Comparison of ENCODE assay signal across 12 cellular contexts in the genomic region with DNA sequence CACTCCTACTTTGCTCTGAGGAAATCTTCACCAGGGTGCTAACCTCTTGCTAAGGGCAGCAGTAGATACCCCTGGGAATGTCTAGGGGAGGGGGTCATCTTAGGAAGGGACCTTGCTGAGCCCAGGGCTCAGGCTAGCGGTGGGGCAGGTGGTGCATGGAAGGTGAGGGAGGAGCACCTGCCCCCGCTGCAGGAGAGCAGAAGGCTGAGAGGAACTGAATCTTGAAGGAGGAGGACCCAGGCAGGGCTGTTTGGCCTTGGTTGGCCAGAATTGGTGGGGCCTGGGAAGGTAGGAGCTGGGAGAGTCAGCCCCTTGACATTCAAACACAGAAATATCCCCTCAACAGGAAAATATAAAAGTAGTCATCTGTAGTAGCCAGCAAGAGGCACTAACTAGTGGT. TPM values are rescaled to one million over a fixed set of nuclear protein-coding genes. Genes with fewer than 3 reads are reported as not detected.
DNase-seq lines count a peak whose midpoint lies in the region; ATAC-seq, FAIRE-seq and TF ChIP-seq lines count a peak whose summit lies in the region.
"Had no signal": no experiment of that assay in that cellular context is flagged by ENCODE, and none has a peak within 500 bp of the region (broad histone marks: within the 10 kb centered on the region; RNA-seq: fewer than 3 reads in every experiment).

No MANE protein-coding gene starts in this region.

- 8% methylated on average over 2 of the region's 2 CpGs for WGBS in GM12878 (ENCODE audit: insufficient coverage, insufficient replicate concordance, low lambda C conversion rate, missing lambda C conversion rate)

- no peaks in the 10 kb centered on the region for H4K20me1 ChIP-seq in BLaER1 treated with 17β-estradiol and CSF1 and Interleukin-3, amounts not matched to agents 10 nM and 100 nM
- no peaks in the 10 kb centered on the region for H4K20me1 ChIP-seq in GM12878 (ENCODE audit: control insufficient read depth, insufficient read depth)

- SMC1A ChIA-PET in GM12878 (lab: Charles Lee; ENCODE audit: uncharacterized antibody, unreplicated experiment) = interaction anchor here (0.7 to 9.8 kb wide), 15 partner anchors 9 to 111 kb away, joined by 3 to 124 read pairs (median 3); a partner anchor contains a TSS

- in situ Hi-C loops in GM12878 (cut with MboI) = no loop called here

- intact Hi-C loops in GM12878 (cut with micrococcal nuclease; ENCODE audit: unreplicated experiment) = loop anchor here (5.0 kb wide), 1 partner anchor 105 kb away; a partner anchor contains a TSS

- no TSS peak for BruUV-seq in GM12878 (replicated peaks; lab: Mats Ljungman, UMichigan)

- no peaks in the 10 kb centered on the region for H3K27me3 Mint-ChIP-seq in IgD-negative memory B cell

- peaks cover 63 to 88% (median 74%) of the 10 kb centered on the region in 10 experiments for H3K4me1 ChIP-seq in BLaER1 treated with 17β-estradiol and CSF1 and Interleukin-3, amounts not matched to agents 10 nM and 100 nM
- H3K4me1 ChIP-seq in GM12878 (ENCODE audit: control insufficient read depth, insufficient read depth, low read length) = peaks cover 68% of the 10 kb centered on the region

- POLR2A ChIA-PET in GM12878 (lab: Charles Lee) = interaction anchor here (1.2 to 9.3 kb wide), 5 partner anchors 13 to 279 kb away, joined by 3 to 144 read pairs (median 13); a partner anchor contains a TSS

- no peak for DNase-seq in GM12878 (ENCODE audit: low read depth, low spot score)
- DNase-seq in T1000 (lab: John Stamatoyannopoulos, UW) = no peak
- no peak for DNase-seq in globus pallidus (ENCODE audit: low spot score)
- no peak for DNase-seq in NCI-H446 (lab: John Stamatoyannopoulos, UW)
- DNase-seq: NCI-H2107 had no signal

- peak overlapping the region; percentile 68 to 95 (median 83) for H3K4me3 Mint-ChIP-seq in IgD-negative memory B cell

- H3K79me2 ChIP-seq in GM12878 (ENCODE audit: control insufficient read depth, insufficient read depth, low read length) = no peaks in the 10 kb centered on the region

- ATAC-seq in GM18909 (IDR thresholded peaks at IDR 0.05; ENCODE audit: poor library complexity, unreplicated experiment) (peak; percentile 32), GM12878 (peak; percentile 51), GM19023 (IDR thresholded peaks at IDR 0.05; ENCODE audit: unreplicated experiment) (no peak)

- CTCF ChIA-PET in GM12878 (lab: Yijun Ruan, JAX) = interaction anchor here (0.9 to 10.6 kb wide), 10 partner anchors 10 to 121 kb away, joined by 3 to 195 read pairs (median 4); a partner anchor contains a TSS

- H3K27ac Mint-ChIP-seq in IgD-negative memory B cell = peak overlapping the region; percentile 94 to 99 (median 96)

- H3K27me3 ChIP-seq in BLaER1 treated with 17β-estradiol and CSF1 and Interleukin-3, amounts not matched to agents 10 nM and 100 nM = no peaks in the 10 kb centered on the region
- H3K27me3 ChIP-seq in GM12878 (replicated peaks in 1 of 2; ENCODE audit: control insufficient read depth in 2 of 2, insufficient read depth in 2 of 2, low read length in 1 of 2) = no peaks in the 10 kb centered on the region

- TF ChIP-seq EP300 in GM12878 (IDR thresholded peaks at IDR 0.05; ENCODE audit: borderline replicate concordance in 1 of 2, control insufficient read depth in 1 of 2, low read depth in 2 of 2, low read length in 2 of 2) = no peak; a peak in 1 of 4 replicates

- no peaks in the 10 kb centered on the region for H3K9me3 Mint-ChIP-seq in IgD-negative memory B cell

- no peak for TF ChIP-seq RAD21 in GM12878 (IDR thresholded peaks at IDR 0.05; ENCODE audit: insufficient read depth, low read depth, low read length)

- H3K27ac ChIP-seq in BLaER1 treated with 17β-estradiol and CSF1 and Interleukin-3, amounts not matched to agents 10 nM and 100 nM = peak overlapping the region; percentile 54 to 92 (median 87); a peak in 21 of 22 replicates
- H3K27ac ChIP-seq in GM12878 (ENCODE audit: control insufficient read depth, insufficient read depth) = peak overlapping the region; percentile 93

- H3K4me3 ChIP-seq in BLaER1 treated with 17β-estradiol and CSF1 and Interleukin-3, amounts not matched to agents 10 nM and 100 nM = peak overlapping the region in 9 of 10 experiments; percentile 17 to 59 (median 43); a peak in 14 of 20 replicates
- H3K4me3 ChIP-seq in GM12878 = peak overlapping the region; percentile 62

- H3K4me2 ChIP-seq in BLaER1 treated with 17β-estradiol and CSF1 and Interleukin-3, amounts not matched to agents 10 nM and 100 nM = peak overlapping the region; percentile 72 to 98 (median 94)
- peak overlapping the region; percentile 81 for H3K4me2 ChIP-seq in GM12878 (ENCODE audit: control insufficient read depth, insufficient read depth)

- RAD21 ChIA-PET in GM12878 (lab: Charles Lee; ENCODE audit: unreplicated experiment) = interaction anchor here (1.1 to 3.8 kb wide), 9 partner anchors 9 to 75 kb away, joined by 3 to 56 read pairs (median 6); a partner anchor contains a TSS

- FAIRE-seq in GM12878 (lab: Jason Lieb, UNC) = peak; percentile 13
- FAIRE-seq: colon, urothelium cell line had no signal

- TF ChIP-seq CTCF in GM12878 (IDR thresholded peaks at IDR 0.05 in 2 of 3, conservative IDR thresholded peaks at IDR 0.05 in 1 of 3; ENCODE audit: control insufficient read depth in 2 of 3, extremely low read depth in 1 of 3, insufficient read depth in 1 of 3, low read depth in 3 of 3, low read length in 3 of 3) = no peak

- H2AFZ ChIP-seq in GM12878 (ENCODE audit: control insufficient read depth, low read depth, low read length) = peak overlapping the region; percentile 29

- peak overlapping the region; percentile 46 to 82 (median 77); a peak in 21 of 22 replicates for H3K9ac ChIP-seq in BLaER1 treated with 17β-estradiol and CSF1 and Interleukin-3, amounts not matched to agents 10 nM and 100 nM
- H3K9ac ChIP-seq in GM12878 (ENCODE audit: control insufficient read depth, insufficient read depth, low read length) = peak overlapping the region; percentile 84

- H3K9me3 ChIP-seq in BLaER1 treated with 17β-estradiol and CSF1 and Interleukin-3, amounts not matched to agents 10 nM and 100 nM (replicated peaks in 1 of 11) = no peaks in the 10 kb centered on the region
- no peaks in the 10 kb centered on the region for H3K9me3 ChIP-seq in GM12878 (replicated peaks; ENCODE audit: control insufficient read depth, insufficient read depth, low read length)

- H3K36me3 ChIP-seq in BLaER1 treated with 17β-estradiol and CSF1 and Interleukin-3, amounts not matched to agents 10 nM and 100 nM = no peaks in the 10 kb centered on the region
- H3K36me3 ChIP-seq in GM12878 (ENCODE audit: control insufficient read depth in 2 of 2, insufficient read depth in 2 of 2, low read length in 1 of 2) = no peaks in the 10 kb centered on the region

- H3K4me1 Mint-ChIP-seq in IgD-negative memory B cell = peaks cover 41 to 58% (median 54%) of the 10 kb centered on the region in 3 donors

- TF ChIP-seq POLR2A in GM12878 (IDR thresholded peaks at IDR 0.05; ENCODE audit: low read depth, low read length) = peak; percentile 76

- H3K36me3 Mint-ChIP-seq in IgD-negative memory B cell = no peaks in the 10 kb centered on the region

RNA-seq across cellular contexts. Expression of a gene that starts 7.0 kb away (rescaled TPM):
- not detected for polyA plus RNA-seq in IgD-negative memory B cell
- total RNA-seq in GM12878 (2013; cell fraction: nucleolus; rRNA removed) = 0.39 TPM in 1 of 2 replicates, not detected in the other
- 0.11 and 0.22 TPM in 2 replicates for total RNA-seq in GM12878 (2014; rRNA removed)
- total RNA-seq in GM12878 (2014; rRNA removed; fragmentation: Illumina TruSeq; extraction: Trizol) = not detected in 2 replicates
- total RNA-seq in GM12878 (2021) = 0.16 TPM in 1 of 2 replicates, not detected in the other
- not detected for polyA plus RNA-seq in GM12878 (2011; ENCODE audit: low read depth)
- polyA plus RNA-seq in GM12878 (2011; rRNA removed) = 0.42 TPM in 2 replicates
- 0.96 and 1.0 TPM in 2 replicates for polyA plus RNA-seq in GM12878 (2011; cell fraction: cytosol; rRNA removed)
- polyA plus RNA-seq in GM12878 (2011; cell fraction: nucleus; rRNA removed) = 0.22 and 0.88 TPM in 2 replicates
- 0.12 and 0.22 TPM in 2 replicates for polyA plus RNA-seq in GM12878 (2012)
- not detected in 2 replicates for polyA plus RNA-seq in GM12878 (2014; fragmentation: Illumina TruSeq; extraction: Trizol)
- under 1 TPM in 1 of 2 experiments, not detected in 1; 0.03 TPM for polyA plus RNA-seq in GM12878 (2014; fragmentation: Nextera tagmentation; extraction: Ambion mirVana)
- 0.09 TPM in 1 of 2 replicates, not detected in the other for polyA plus RNA-seq in GM12878 (2014; rRNA removed)
- under 1 TPM in 1 of 2 experiments, not detected in 1; 0.13 TPM for polyA plus RNA-seq in GM12878 (2016; fragmentation: Nextera tagmentation; extraction: Ambion mirVana)
- 0.21 TPM in 1 of 2 replicates, not detected in the other for polyA minus RNA-seq in GM12878 (2011; rRNA and poly(A)+ RNA removed)
- not detected in 2 replicates for polyA minus RNA-seq in GM12878 (2011; cell fraction: cytosol; rRNA and poly(A)+ RNA removed)
- not detected in 2 replicates for polyA minus RNA-seq in GM12878 (2011; cell fraction: nucleus; rRNA and poly(A)+ RNA removed)
- total RNA-seq: skeletal muscle tissue had no signal

RNA-seq across cellular contexts. Expression of a gene that starts 13.3 kb away (rescaled TPM):
- polyA plus RNA-seq in IgD-negative memory B cell (1.4 TPM), GM12878 (2011; rRNA removed) (1.2 and 1.7 TPM in 2 replicates), GM12878 (2014; fragmentation: Illumina TruSeq; extraction: Trizol) (0.16 and 0.17 TPM in 2 replicates), GM12878 (2014; fragmentation: Nextera tagmentation; extraction: Ambion mirVana) (under 1 TPM; 0.05 to 0.15 TPM), GM12878 (2014; rRNA removed) (0.18 and 0.45 TPM in 2 replicates), GM12878 (2016; fragmentation: Nextera tagmentation; extraction: Ambion mirVana) (under 1 TPM; 0.06 to 0.08 TPM)
- total RNA-seq in GM12878 (2013; cell fraction: nucleolus; rRNA removed) = 1.4 and 1.9 TPM in 2 replicates
- total RNA-seq in GM12878 (2014; rRNA removed) (0.17 and 0.65 TPM in 2 replicates), GM12878 (2014; rRNA removed; fragmentation: Illumina TruSeq; extraction: Trizol) (0.14 and 0.18 TPM in 2 replicates), GM12878 (2021) (0.31 and 0.40 TPM in 2 replicates)
- 0.28 TPM for polyA plus RNA-seq in GM12878 (2011; ENCODE audit: low read depth)
- 1.5 and 1.7 TPM in 2 replicates for polyA plus RNA-seq in GM12878 (2011; cell fraction: cytosol; rRNA removed)
- 2.2 and 2.7 TPM in 2 replicates for polyA plus RNA-seq in GM12878 (2011; cell fraction: nucleus; rRNA removed)
- 0.35 and 0.49 TPM in 2 replicates for polyA plus RNA-seq in GM12878 (2012)
- 1.6 and 2.7 TPM in 2 replicates for polyA minus RNA-seq in GM12878 (2011; rRNA and poly(A)+ RNA removed)
- polyA minus RNA-seq in GM12878 (2011; cell fraction: cytosol; rRNA and poly(A)+ RNA removed) = 0.31 and 0.80 TPM in 2 replicates
- 4.0 and 4.2 TPM in 2 replicates for polyA minus RNA-seq in GM12878 (2011; cell fraction: nucleus; rRNA and poly(A)+ RNA removed)
- total RNA-seq: skeletal muscle tissue had no signal

RNA-seq across cellular contexts. Expression of a gene that starts 19.8 kb away (rescaled TPM):
- 35.0 TPM for polyA plus RNA-seq in IgD-negative memory B cell
- total RNA-seq in GM12878 (2013; cell fraction: nucleolus; rRNA removed) = 24.6 and 24.7 TPM in 2 replicates
- 7.5 and 8.0 TPM in 2 replicates for total RNA-seq in GM12878 (2014; rRNA removed)
- total RNA-seq in GM12878 (2014; rRNA removed; fragmentation: Illumina TruSeq; extraction: Trizol) = 5.0 and 6.1 TPM in 2 replicates
- 15.2 and 15.3 TPM in 2 replicates for total RNA-seq in GM12878 (2021)
- 4.3 TPM for polyA plus RNA-seq in GM12878 (2011; ENCODE audit: low read depth)
- 11.8 and 23.7 TPM in 2 replicates for polyA plus RNA-seq in GM12878 (2011; rRNA removed)
- polyA plus RNA-seq in GM12878 (2011; cell fraction: cytosol; rRNA removed) = 32.2 and 40.1 TPM in 2 replicates
- 56.9 and 57.7 TPM in 2 replicates for polyA plus RNA-seq in GM12878 (2011; cell fraction: nucleus; rRNA removed)
- 9.2 and 14.4 TPM in 2 replicates for polyA plus RNA-seq in GM12878 (2012)
- 5.5 and 8.1 TPM in 2 replicates for polyA plus RNA-seq in GM12878 (2014; fragmentation: Illumina TruSeq; extraction: Trizol)
- 1 to 10 TPM in 1 of 2 experiments, under 1 TPM in 1; 0.60 to 1.9 TPM for polyA plus RNA-seq in GM12878 (2014; fragmentation: Nextera tagmentation; extraction: Ambion mirVana)
- polyA plus RNA-seq in GM12878 (2014; rRNA removed) = 14.5 and 15.2 TPM in 2 replicates
- polyA plus RNA-seq in GM12878 (2016; fragmentation: Nextera tagmentation; extraction: Ambion mirVana) = 10 to 100 TPM; 10.4 to 12.6 TPM
- polyA minus RNA-seq in GM12878 (2011; rRNA and poly(A)+ RNA removed) = 22.8 and 48.1 TPM in 2 replicates
- 11.5 and 17.3 TPM in 2 replicates for polyA minus RNA-seq in GM12878 (2011; cell fraction: cytosol; rRNA and poly(A)+ RNA removed)
- polyA minus RNA-seq in GM12878 (2011; cell fraction: nucleus; rRNA and poly(A)+ RNA removed) = 32.5 and 51.8 TPM in 2 replicates

RNA-seq across cellular contexts. Expression of a gene that starts 21.5 kb away (rescaled TPM):
- polyA plus RNA-seq in IgD-negative memory B cell = 0.35 TPM
- total RNA-seq in GM12878 (2013; cell fraction: nucleolus; rRNA removed) = 0.58 TPM in 1 of 2 replicates, not detected in the other
- not detected in 2 replicates for total RNA-seq in GM12878 (2014; rRNA removed)
- not detected in 2 replicates for total RNA-seq in GM12878 (2014; rRNA removed; fragmentation: Illumina TruSeq; extraction: Trizol)
- 0.05 and 0.13 TPM in 2 replicates for total RNA-seq in GM12878 (2021)
- polyA plus RNA-seq in GM12878 (2011; ENCODE audit: low read depth) = not detected
- polyA plus RNA-seq in GM12878 (2011; rRNA removed) = 0.01 and 0.04 TPM in 2 replicates
- 0.03 and 0.04 TPM in 2 replicates for polyA plus RNA-seq in GM12878 (2011; cell fraction: cytosol; rRNA removed)
- 0.29 and 0.31 TPM in 2 replicates for polyA plus RNA-seq in GM12878 (2011; cell fraction: nucleus; rRNA removed)
- polyA plus RNA-seq in GM12878 (2012) = 0.28 and 0.39 TPM in 2 replicates
- polyA plus RNA-seq in GM12878 (2014; fragmentation: Illumina TruSeq; extraction: Trizol) = not detected in 2 replicates
- polyA plus RNA-seq in GM12878 (2014; fragmentation: Nextera tagmentation; extraction: Ambion mirVana) = under 1 TPM in 1 of 2 experiments, not detected in 1; 0.02 TPM
- polyA plus RNA-seq in GM12878 (2014; rRNA removed) = 0.03 and 0.05 TPM in 2 replicates
- polyA plus RNA-seq in GM12878 (2016; fragmentation: Nextera tagmentation; extraction: Ambion mirVana) = not detected
- polyA minus RNA-seq in GM12878 (2011; rRNA and poly(A)+ RNA removed) = not detected in 2 replicates
- polyA minus RNA-seq in GM12878 (2011; cell fraction: cytosol; rRNA and poly(A)+ RNA removed) = not detected in 2 replicates
- polyA minus RNA-seq in GM12878 (2011; cell fraction: nucleus; rRNA and poly(A)+ RNA removed) = not detected in 2 replicates
